ENCODE assay signal across 1 cellular context in genomic region chr17:39923836-39924690, GRCh38.
TF ChIP-seq lines count a peak whose summit lies in the region.

No MANE protein-coding gene starts in this region.

TF ChIP-seq in HepG2, 621 proteins besides CTCF, POLR2A, EP300 and RAD21 (continued from another document and continues in another):
- TF ChIP-seq ARID5B (CRISPR knock-in tag; IDR thresholded peaks at IDR 0.05) (peak; percentile 96), CBX5 (CRISPR knock-in tag; IDR thresholded peaks at IDR 0.05; ENCODE audit: borderline replicate concordance) (peak; percentile 97), ZMAT5 (CRISPR knock-in tag; IDR thresholded peaks at IDR 0.05; ENCODE audit: borderline replicate concordance, low read depth) (no peak), ZBTB10 (CRISPR knock-in tag; IDR thresholded peaks at IDR 0.05; ENCODE audit: borderline replicate concordance) (peak; percentile 97; the same call in 1 of the 2 replicates), ZNF34 (CRISPR knock-in tag; IDR thresholded peaks at IDR 0.05; ENCODE audit: borderline replicate concordance) (peak; percentile 86; the same call in 1 of the 2 replicates), ZNF784 (CRISPR knock-in tag; IDR thresholded peaks at IDR 0.05; ENCODE audit: borderline replicate concordance) (peak; percentile 75; the same call in 1 of the 2 replicates), PLRG1 (conservative IDR thresholded peaks at IDR 0.05) (no peak), ZSCAN29 (CRISPR knock-in tag; conservative IDR thresholded peaks at IDR 0.05) (peak; percentile 97), SIX1 (CRISPR knock-in tag; IDR thresholded peaks at IDR 0.05; ENCODE audit: borderline replicate concordance) (peak; percentile 81; the same call in 1 of the 2 replicates), CREB3 (CRISPR knock-in tag; IDR thresholded peaks at IDR 0.05) (peak; percentile 87; the same call in 1 of the 2 replicates), MZF1 (CRISPR knock-in tag; IDR thresholded peaks at IDR 0.05; ENCODE audit: borderline replicate concordance) (no peak), ZNF124 (CRISPR knock-in tag; IDR thresholded peaks at IDR 0.05) (peak; percentile 99), ZNF556 (CRISPR knock-in tag; IDR thresholded peaks at IDR 0.05; ENCODE audit: borderline replicate concordance) (peak; percentile 98), ZFP91 (CRISPR knock-in tag; IDR thresholded peaks at IDR 0.05; ENCODE audit: borderline replicate concordance) (peak; percentile 93), MXI1 (IDR thresholded peaks at IDR 0.05; ENCODE audit: borderline replicate concordance, low read depth, low read length) (peak; percentile 98), EEA1 (CRISPR knock-in tag; IDR thresholded peaks at IDR 0.05; ENCODE audit: borderline replicate concordance) (peak; percentile 76; the same call in 1 of the 2 replicates), MED1 (CRISPR knock-in tag; IDR thresholded peaks at IDR 0.05) (peak; percentile 100), SMC3 (IDR thresholded peaks at IDR 0.05; ENCODE audit: low read length) (0 out of 2 replicates have a peak, but pooled peaks have one; percentile 28), BCL6 (CRISPR knock-in tag; IDR thresholded peaks at IDR 0.05) (peak; percentile 92), FOXK1 (CRISPR knock-in tag; IDR thresholded peaks at IDR 0.05; ENCODE audit: borderline replicate concordance, low read depth) (peak; percentile 98), ZNF724P (CRISPR knock-in tag; IDR thresholded peaks at IDR 0.05; ENCODE audit: borderline replicate concordance) (peak; percentile 94; the same call in 1 of the 2 replicates), ZNF12 (CRISPR knock-in tag; IDR thresholded peaks at IDR 0.05) (peak; percentile 90), MLLT10 (CRISPR knock-in tag; IDR thresholded peaks at IDR 0.05) (no peak), PAWR (CRISPR knock-in tag; IDR thresholded peaks at IDR 0.05; ENCODE audit: borderline replicate concordance) (peak; percentile 92; the same call in 1 of the 2 replicates), ARID2 (CRISPR knock-in tag; IDR thresholded peaks at IDR 0.05; ENCODE audit: borderline replicate concordance) (peak; percentile 73), TEAD2 (CRISPR knock-in tag; IDR thresholded peaks at IDR 0.05) (no peak), KLF15 (CRISPR knock-in tag; IDR thresholded peaks at IDR 0.05; ENCODE audit: borderline replicate concordance) (0 out of 2 replicates have a peak, but pooled peaks have one; percentile 62), MLXIP (CRISPR knock-in tag; IDR thresholded peaks at IDR 0.05; ENCODE audit: borderline replicate concordance) (no peak; the same call in 1 of the 2 replicates), NR2F2 (IDR thresholded peaks at IDR 0.05; ENCODE audit: borderline replicate concordance, low read depth) (peak; percentile 98), HCFC1 (IDR thresholded peaks at IDR 0.05; ENCODE audit: low read depth, low read length) (no peak), HNRNPLL (IDR thresholded peaks at IDR 0.05; ENCODE audit: low read depth, low read length, poor library complexity, severe bottlenecking) (peak; percentile 29), ZNF574 (CRISPR knock-in tag; IDR thresholded peaks at IDR 0.05) (peak; percentile 84), NFAT5 (CRISPR knock-in tag; IDR thresholded peaks at IDR 0.05) (0 out of 2 replicates have a peak, but pooled peaks have one; percentile 9), CEBPG (CRISPR knock-in tag; IDR thresholded peaks at IDR 0.05) (peak; percentile 82), TSC22D2 (CRISPR knock-in tag; IDR thresholded peaks at IDR 0.05; ENCODE audit: borderline replicate concordance) (peak; percentile 76; the same call in 1 of the 2 replicates)
